Comparison of ENCODE assay signal across 1 cellular context in genomic region chr2:20474757-20475566, GRCh38.
TF ChIP-seq lines count a peak whose summit lies in the region.

No MANE protein-coding gene starts in this region.

TF ChIP-seq in HepG2, 621 proteins besides CTCF, POLR2A, EP300 and RAD21 (continues in another document):
- TF ChIP-seq PHF21A (CRISPR knock-in tag; IDR thresholded peaks at IDR 0.05) = peak; percentile 69
- peak; percentile 55; the same call in 1 of the 2 replicates for TF ChIP-seq ESRRA (CRISPR knock-in tag; IDR thresholded peaks at IDR 0.05; ENCODE audit: low read depth)
- TF ChIP-seq MIER3 (CRISPR knock-in tag; IDR thresholded peaks at IDR 0.05; ENCODE audit: borderline replicate concordance) = no peak
- TF ChIP-seq ZNF567 (CRISPR knock-in tag; IDR thresholded peaks at IDR 0.05; ENCODE audit: borderline replicate concordance) = no peak
- peak; percentile 97 for TF ChIP-seq ZNF335 (CRISPR knock-in tag; IDR thresholded peaks at IDR 0.05)
- TF ChIP-seq NCOR1 (IDR thresholded peaks at IDR 0.05; ENCODE audit: borderline replicate concordance, low read length) = 0 out of 2 replicates have a peak, but pooled peaks have one; percentile 50
- 0 out of 2 replicates have a peak, but pooled peaks have one; percentile 40 for TF ChIP-seq MAFF (IDR thresholded peaks at IDR 0.05; ENCODE audit: low read depth, low read length)
- 0 out of 2 replicates have a peak, but pooled peaks have one; percentile 42 for TF ChIP-seq MIER2 (CRISPR knock-in tag; IDR thresholded peaks at IDR 0.05)
- TF ChIP-seq PAXIP1 (CRISPR knock-in tag; conservative IDR thresholded peaks at IDR 0.05) = peak; percentile 64
- 0 out of 2 replicates have a peak, but pooled peaks have one; percentile 40 for TF ChIP-seq ZNF614 (CRISPR knock-in tag; IDR thresholded peaks at IDR 0.05; ENCODE audit: borderline replicate concordance)
- TF ChIP-seq ZNF362 (CRISPR knock-in tag; IDR thresholded peaks at IDR 0.05; ENCODE audit: borderline replicate concordance) = no peak
- no peak for TF ChIP-seq ZNF670 (CRISPR knock-in tag; IDR thresholded peaks at IDR 0.05; ENCODE audit: borderline replicate concordance)
- peak; percentile 69 for TF ChIP-seq ARID5B (CRISPR knock-in tag; IDR thresholded peaks at IDR 0.05)
- peak; percentile 73; the same call in 1 of the 2 replicates for TF ChIP-seq SOX5 (CRISPR knock-in tag; IDR thresholded peaks at IDR 0.05; ENCODE audit: borderline replicate concordance)
- peak; percentile 67; the same call in 1 of the 2 replicates for TF ChIP-seq MTERF4 (CRISPR knock-in tag; IDR thresholded peaks at IDR 0.05)
- TF ChIP-seq PRDM10 (CRISPR knock-in tag; IDR thresholded peaks at IDR 0.05; ENCODE audit: low read depth) = peak; percentile 85
- peak; percentile 51; the same call in 1 of the 2 replicates for TF ChIP-seq ZNF646 (CRISPR knock-in tag; IDR thresholded peaks at IDR 0.05)
- TF ChIP-seq, protein P1, sequence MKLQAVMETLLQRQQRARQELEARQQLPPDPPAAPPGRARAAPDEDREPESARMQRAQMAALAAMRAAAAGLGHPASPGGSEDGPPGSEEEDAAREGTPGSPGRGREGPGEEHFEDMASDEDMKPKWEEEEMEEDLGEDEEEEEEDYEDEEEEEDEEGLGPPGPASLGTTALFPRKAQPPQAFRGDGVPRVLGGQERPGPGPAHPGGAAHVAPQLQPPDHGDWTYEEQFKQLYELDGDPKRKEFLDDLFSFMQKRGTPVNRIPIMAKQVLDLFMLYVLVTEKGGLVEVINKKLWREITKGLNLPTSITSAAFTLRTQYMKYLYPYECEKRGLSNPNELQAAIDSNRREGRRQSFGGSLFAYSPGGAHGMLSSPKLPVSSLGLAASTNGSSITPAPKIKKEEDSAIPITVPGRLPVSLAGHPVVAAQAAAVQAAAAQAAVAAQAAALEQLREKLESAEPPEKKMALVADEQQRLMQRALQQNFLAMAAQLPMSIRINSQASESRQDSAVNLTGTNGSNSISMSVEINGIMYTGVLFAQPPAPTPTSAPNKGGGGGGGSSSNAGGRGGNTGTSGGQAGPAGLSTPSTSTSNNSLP (IDR thresholded peaks at IDR 0.05; ENCODE audit: low read depth, low read length) = 0 out of 2 replicates have a peak, but pooled peaks have one; percentile 32
- TF ChIP-seq JUND (CRISPR knock-in tag; IDR thresholded peaks at IDR 0.05) = 0 out of 2 replicates have a peak, but pooled peaks have one; percentile 58
- peak; percentile 37 for TF ChIP-seq ASH2L (IDR thresholded peaks at IDR 0.05; ENCODE audit: insufficient read length, low read depth, low read length)
- 0 out of 2 replicates have a peak, but pooled peaks have one; percentile 38 for TF ChIP-seq ZNF430 (CRISPR knock-in tag; IDR thresholded peaks at IDR 0.05)
- no peak for TF ChIP-seq FOXM1 (CRISPR knock-in tag; IDR thresholded peaks at IDR 0.05)
- TF ChIP-seq XRCC5 (optimal IDR thresholded peaks at IDR 0.05; ENCODE audit: low read length) = peak; percentile 17
- 0 out of 4 replicates have a peak, but pooled peaks of 1 of the 2 experiments have one; percentile 39 for TF ChIP-seq NR2F1 (CRISPR knock-in tag; IDR thresholded peaks at IDR 0.05)
- 0 out of 2 replicates have a peak, but pooled peaks have one; percentile 21 for TF ChIP-seq POGZ (CRISPR knock-in tag; IDR thresholded peaks at IDR 0.05)
